ENCODE assay signal across 7 cellular contexts in the genomic region with DNA sequence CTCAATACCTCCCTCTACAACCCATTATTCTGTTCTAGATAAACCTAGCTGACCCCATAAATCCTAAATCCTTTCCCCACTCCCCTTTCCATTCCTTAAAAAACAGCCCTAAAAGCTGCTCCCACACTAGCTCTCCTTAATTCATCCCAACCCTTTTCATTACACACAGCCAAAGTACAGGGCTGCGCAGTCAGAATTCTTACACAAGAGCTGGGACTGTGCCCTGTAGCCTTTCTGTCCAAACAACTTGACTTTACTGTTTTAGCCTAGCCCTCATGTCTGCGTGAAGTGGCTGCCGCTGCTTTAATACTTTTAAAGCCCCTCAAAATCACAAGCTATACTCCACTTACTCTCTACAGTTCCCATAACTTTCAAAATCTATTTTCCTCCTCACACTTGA. TPM values are rescaled to one million over a fixed set of nuclear protein-coding genes. Genes with fewer than 3 reads are reported as not detected.
"Had no signal": no experiment of that assay in that cellular context is flagged by ENCODE, and none has a peak within 500 bp of the region (broad histone marks: within the 10 kb centered on the region; RNA-seq: fewer than 3 reads in every experiment).

No MANE protein-coding gene starts in this region.

RNA-seq across cellular contexts. Expression of a gene that starts 23.9 kb away (rescaled TPM):
- total RNA-seq: GM23248, GM23338, H1, H4, H7, H9, HFFc6 had no signal
- polyA plus RNA-seq: GM23248, GM23338, H1 had no signal

RNA-seq across cellular contexts. Expression of a gene that starts 55.9 kb away (rescaled TPM):
- total RNA-seq: GM23248, GM23338, H1, H4, H7, H9, HFFc6 had no signal
- polyA plus RNA-seq: GM23248, GM23338, H1 had no signal
